Comparison of ENCODE assay signal across 7 cellular contexts in genomic region chr3:149812165-149812605, GRCh38. TPM values are rescaled to one million over a fixed set of nuclear protein-coding genes. Genes with fewer than 3 reads are reported as not detected.
A peak's percentile ranks its signal among the peaks of the same experiment; 100 is the strongest.
DNase-seq lines count a peak whose midpoint lies in the region; ATAC-seq and TF ChIP-seq lines count a peak whose summit lies in the region.

No MANE protein-coding gene starts in this region.

- H3K27me3 Mint-ChIP-seq in activated CD8-positive, alpha-beta T cell treated with anti-CD3 and anti-CD28 coated beads for 36 hours: peaks cover 4% of the 10 kb centered on the region
- no peaks in the 10 kb centered on the region for H3K27me3 Mint-ChIP-seq in stimulated activated memory B cell treated with anti-CD40 and anti-IgM and Interleukin-4, amounts not matched to agents 10 μg/mL and 1 μg/mL and 100 μg/mL, for 72 hours

- H3K27me3 ChIP-seq in iPS-18a (ENCODE audit: control insufficient read depth, insufficient read depth, low read length): no peaks in the 10 kb centered on the region

- H3K9me3 ChIP-seq in HEK293 (ENCODE audit: control insufficient read depth, insufficient read depth, low read depth, low read length) (no peaks in the 10 kb centered on the region), iPS-18a (ENCODE audit: control insufficient read depth, low read depth, low read length) (no peaks in the 10 kb centered on the region)

- no peak for DNase-seq in activated CD8-positive, alpha-beta T cell treated with anti-CD3 and anti-CD28 coated beads for 36 hours
- DNase-seq in NCI-H2029 treated with DMSO at 0.1 percent for 48 hours (lab: John Stamatoyannopoulos, UW): no peak
- DNase-seq in left lobe of liver (ENCODE audit: low spot score): no peak

- H3K36me3 Mint-ChIP-seq in activated CD8-positive, alpha-beta T cell treated with anti-CD3 and anti-CD28 coated beads for 36 hours (ENCODE audit: low read depth): peaks cover 5% of the 10 kb centered on the region
- H3K36me3 Mint-ChIP-seq in stimulated activated memory B cell treated with anti-CD40 and anti-IgM and Interleukin-4, amounts not matched to agents 10 μg/mL and 1 μg/mL and 100 μg/mL, for 72 hours: peaks cover 8% of the 10 kb centered on the region

- peaks cover 38% of the 10 kb centered on the region for H3K4me1 Mint-ChIP-seq in activated CD8-positive, alpha-beta T cell treated with anti-CD3 and anti-CD28 coated beads for 36 hours (ENCODE audit: low read depth)
- H3K4me1 Mint-ChIP-seq in stimulated activated memory B cell treated with anti-CD40 and anti-IgM and Interleukin-4, amounts not matched to agents 10 μg/mL and 1 μg/mL and 100 μg/mL, for 72 hours: peaks cover 55% of the 10 kb centered on the region

- POLR2A ChIA-PET in HEK293 (lab: Yijun Ruan, JAX): no interaction called here
- POLR2A ChIA-PET in activated CD8-positive, alpha-beta T cell treated with anti-CD3 and anti-CD28 coated beads for 36 hours (lab: Charles Lee): interaction anchor here (1.0 to 2.6 kb wide), 4 partner anchors 12 to 266 kb away, joined by 3 to 11 read pairs (median 4); partner anchors contain the start of gene COMMD2

- CTCF ChIA-PET in HEK293 (lab: Yijun Ruan, JAX): no interaction called here
- CTCF ChIA-PET in activated CD8-positive, alpha-beta T cell treated with anti-CD3 and anti-CD28 coated beads for 36 hours (lab: Charles Lee): no interaction called here

- H3K9ac ChIP-seq in iPS-18a (ENCODE audit: low read length): peak overlapping the region; percentile 80

- H3K36me3 ChIP-seq in HEK293 (ENCODE audit: control insufficient read depth in 2 of 2, insufficient read depth in 1 of 2, low read length in 2 of 2): no peaks in the 10 kb centered on the region
- no peaks in the 10 kb centered on the region for H3K36me3 ChIP-seq in iPS-18a (ENCODE audit: control insufficient read depth, low read depth, low read length)

- H3K27ac ChIP-seq in HEK293 (ENCODE audit: extremely low read depth, low read depth, low read length) (peak overlapping the region; percentile 92; the same call in 1 of the 2 replicates), iPS-18a (ENCODE audit: low read length) (no peak overlapping the region)

- H3K9me3 Mint-ChIP-seq in activated CD8-positive, alpha-beta T cell treated with anti-CD3 and anti-CD28 coated beads for 36 hours: no peaks in the 10 kb centered on the region
- no peaks in the 10 kb centered on the region for H3K9me3 Mint-ChIP-seq in stimulated activated memory B cell treated with anti-CD40 and anti-IgM and Interleukin-4, amounts not matched to agents 10 μg/mL and 1 μg/mL and 100 μg/mL, for 72 hours

- peak overlapping the region; percentile 99 for H3K27ac Mint-ChIP-seq in activated CD8-positive, alpha-beta T cell treated with anti-CD3 and anti-CD28 coated beads for 36 hours
- peak overlapping the region; percentile 98 for H3K27ac Mint-ChIP-seq in stimulated activated memory B cell treated with anti-CD40 and anti-IgM and Interleukin-4, amounts not matched to agents 10 μg/mL and 1 μg/mL and 100 μg/mL, for 72 hours

- no peak for TF ChIP-seq CTCF in HEK293 (tag by site-specific recombination; IDR thresholded peaks at IDR 0.05)
- no peak for TF ChIP-seq CTCF in activated CD8-positive, alpha-beta T cell treated with anti-CD3 and anti-CD28 coated beads for 36 hours (IDR thresholded peaks at IDR 0.05)

- H3K4me1 ChIP-seq in HEK293 (ENCODE audit: control insufficient read depth, insufficient read depth, low read length) (no peaks in the 10 kb centered on the region; the same call in 1 of the 2 replicates), iPS-18a (ENCODE audit: control insufficient read depth, low read depth, low read length) (peaks cover 14% of the 10 kb centered on the region)

- ATAC-seq in activated CD8-positive, alpha-beta T cell treated with anti-CD3 and anti-CD28 coated beads for 36 hours: no peak
- no peak for ATAC-seq in stimulated activated memory B cell treated with anti-CD40 and anti-IgM and Interleukin-4, amounts not matched to agents 10 μg/mL and 1 μg/mL and 100 μg/mL, for 72 hours
- ATAC-seq in left lobe of liver: no peak
- no peak for ATAC-seq in HG03175 (IDR thresholded peaks at IDR 0.05; ENCODE audit: unreplicated experiment)

- H3K4me3 ChIP-seq in HEK293 (ENCODE audit: low read depth, low read length) (peak overlapping the region; percentile 91), iPS-18a (ENCODE audit: low read length) (peak overlapping the region; percentile 93)

- H3K4me3 Mint-ChIP-seq in activated CD8-positive, alpha-beta T cell treated with anti-CD3 and anti-CD28 coated beads for 36 hours: peak overlapping the region; percentile 90
- peak overlapping the region; percentile 98 for H3K4me3 Mint-ChIP-seq in stimulated activated memory B cell treated with anti-CD40 and anti-IgM and Interleukin-4, amounts not matched to agents 10 μg/mL and 1 μg/mL and 100 μg/mL, for 72 hours

- intact Hi-C loops in activated CD8-positive, alpha-beta T cell treated with anti-CD3 and anti-CD28 coated beads for 36 hours (cut with micrococcal nuclease): loop anchor here (5.0 kb wide), 1 partner anchor 60 kb away; the partner anchor contains the start of gene COMMD2

TF ChIP-seq in HEK293, 187 proteins besides CTCF, POLR2A, EP300 and RAD21 (continues in another document):
- TF ChIP-seq ZBTB48 (tag by site-specific recombination; IDR thresholded peaks at IDR 0.05) (0 out of 2 replicates have a peak, but pooled peaks have one; percentile 60), ZNF610 (tag by site-specific recombination; IDR thresholded peaks at IDR 0.05; ENCODE audit: borderline replicate concordance) (peak; percentile 19; the same call in 1 of the 2 replicates), OSR2 (tag by site-specific recombination; IDR thresholded peaks at IDR 0.05) (no peak), ZNF521 (tag by site-specific recombination; IDR thresholded peaks at IDR 0.05) (no peak), PRDM1 (tag by site-specific recombination; IDR thresholded peaks at IDR 0.05) (no peak), ZNF692 (tag by site-specific recombination; IDR thresholded peaks at IDR 0.05) (0 out of 2 replicates have a peak, but pooled peaks have one; percentile 37), ZNF146 (tag by site-specific recombination; IDR thresholded peaks at IDR 0.05) (no peak), ZNF791 (tag by site-specific recombination; IDR thresholded peaks at IDR 0.05) (no peak), PATZ1 (tag by site-specific recombination; IDR thresholded peaks at IDR 0.05) (no peak), ZBTB10 (tag by site-specific recombination; IDR thresholded peaks at IDR 0.05) (no peak), ZBTB20 (tag by site-specific recombination; IDR thresholded peaks at IDR 0.05) (no peak), ZNF10 (tag by site-specific recombination; IDR thresholded peaks at IDR 0.05) (no peak), MZF1 (tag by site-specific recombination; IDR thresholded peaks at IDR 0.05; ENCODE audit: borderline replicate concordance) (no peak), SCRT2 (tag by site-specific recombination; IDR thresholded peaks at IDR 0.05) (no peak)

RNA-seq across cellular contexts. Expression of gene RNF13, which starts 0.8 kb away (rescaled TPM):
- total RNA-seq in activated CD8-positive, alpha-beta T cell treated with anti-CD3 and anti-CD28 coated beads for 36 hours: 10 to 100 TPM; 25.7 to 26.3 TPM
- total RNA-seq in left lobe of liver: 36.7 TPM

RNA-seq across cellular contexts. Expression of gene ANKUB1, which starts 19.8 kb away (rescaled TPM):
- not detected for total RNA-seq in activated CD8-positive, alpha-beta T cell treated with anti-CD3 and anti-CD28 coated beads for 36 hours
- total RNA-seq in left lobe of liver: not detected

RNA-seq across cellular contexts. Expression of gene COMMD2, which starts 59.9 kb away (rescaled TPM):
- 10 to 100 TPM; 31.0 to 31.8 TPM for total RNA-seq in activated CD8-positive, alpha-beta T cell treated with anti-CD3 and anti-CD28 coated beads for 36 hours
- 9.5 TPM for total RNA-seq in left lobe of liver
